ENCODE assay signal across 20 cellular contexts in genomic region chr17:64356304-64356686, GRCh38. TPM values are rescaled to one million over a fixed set of nuclear protein-coding genes. Genes with fewer than 3 reads are reported as not detected.
DNase-seq lines count a peak whose midpoint lies in the region; ATAC-seq, FAIRE-seq and TF ChIP-seq lines count a peak whose summit lies in the region.
"Had no signal": no experiment of that assay in that cellular context is flagged by ENCODE, and none has a peak within 500 bp of the region (broad histone marks: within the 10 kb centered on the region; RNA-seq: fewer than 3 reads in every experiment).

No MANE protein-coding gene starts in this region.

- H3K9ac ChIP-seq in SK-N-SH: no peak overlapping the region

- H3K4me3 ChIP-seq in SK-N-SH (ENCODE audit: low read depth in 2 of 2, low read length in 1 of 2) (no peak overlapping the region), right atrium auricular region (no peak overlapping the region)
- H3K4me3 ChIP-seq: dorsolateral prefrontal cortex, esophagus muscularis mucosa, GM23338, lung, thoracic aorta had no signal

- no peak for TF ChIP-seq RAD21 in SK-N-SH (IDR thresholded peaks at IDR 0.05; ENCODE audit: low read length)

- peaks cover 33% of the 10 kb centered on the region for H3K4me1 Mint-ChIP-seq in activated naive CD8-positive, alpha-beta T cell (ENCODE audit: low read depth)
- peaks cover 24% of the 10 kb centered on the region for H3K4me1 Mint-ChIP-seq in stimulated activated effector memory CD8-positive, alpha-beta T cell treated with anti-CD3 and anti-CD28 coated beads, Interleukin-12 subunit alpha, Interleukin-12 subunit beta, amount 100 ng/mL, for 72 hours
- no peaks in the 10 kb centered on the region for H3K4me1 Mint-ChIP-seq in progenitor cell of endocrine pancreas (ENCODE audit: low read depth)
- H3K4me1 Mint-ChIP-seq: GM23338 had no signal

- no peak for FAIRE-seq in D721Med (lab: Jason Lieb, UNC)

- H3K4me1 ChIP-seq in SK-N-SH (ENCODE audit: control insufficient read depth in 1 of 2, insufficient read depth in 2 of 2, low read depth in 1 of 2, low read length in 1 of 2): peaks cover 0 to 24% of the 10 kb centered on the region in 2 experiments; a peak in 3 of 4 replicates
- peaks cover 0 to 51% of the 10 kb centered on the region in 2 donors for H3K4me1 ChIP-seq in right atrium auricular region

- POLR2A ChIA-PET in SK-N-SH (lab: Yijun Ruan, JAX): no interaction called here

- no peaks in the 10 kb centered on the region for H4K20me1 ChIP-seq in SK-N-SH (ENCODE audit: insufficient read depth)

- peaks cover 25% of the 10 kb centered on the region for H3F3A ChIP-seq in SK-N-SH (replicated peaks; ENCODE audit: insufficient read depth)

- peak overlapping the region; percentile 89 for H3K27ac Mint-ChIP-seq in activated naive CD8-positive, alpha-beta T cell
- peak overlapping the region; percentile 36 for H3K27ac Mint-ChIP-seq in stimulated activated effector memory CD8-positive, alpha-beta T cell treated with anti-CD3 and anti-CD28 coated beads, Interleukin-12 subunit alpha, Interleukin-12 subunit beta, amount 100 ng/mL, for 72 hours
- no peak overlapping the region for H3K27ac Mint-ChIP-seq in progenitor cell of endocrine pancreas
- H3K27ac Mint-ChIP-seq: activated CD4-positive, alpha-beta T cell treated with anti-CD3 and anti-CD28 coated beads, Interleukin-2, amount 10 ng/mL, durations not matched to agents 7 days and 5 days; activated naive CD4-positive, alpha-beta T cell treated with anti-CD3 and anti-CD28 coated beads, Interleukin-2, amount 10 ng/mL, durations not matched to agents 7 days and 5 days; GM23338 had no signal

- ATAC-seq in SK-N-SH treated with all-trans-retinoic acid at 6 μM for 48 hours (no peak; the same call in 2 of the 3 replicates), esophagus mucosa (no peak)
- no peak for ATAC-seq in stimulated activated effector memory CD8-positive, alpha-beta T cell treated with anti-CD3 and anti-CD28 coated beads, Interleukin-12 subunit alpha, Interleukin-12 subunit beta, amount 100 ng/mL, for 72 hours
- ATAC-seq: GM23338, natural killer cell had no signal

- H3K9me3 ChIP-seq in SK-N-SH: no peaks in the 10 kb centered on the region
- no peaks in the 10 kb centered on the region for H3K9me3 ChIP-seq in right atrium auricular region
- H3K9me3 ChIP-seq: esophagus muscularis mucosa, thoracic aorta had no signal

- CTCF ChIA-PET in SK-N-SH (lab: Yijun Ruan, JAX): interaction anchor here (1.6 to 6.5 kb wide), 2 partner anchors 36 to 64 kb away, joined by 6 to 34 read pairs; no protein-coding TSS in a partner anchor

- no peaks in the 10 kb centered on the region for H3K79me2 ChIP-seq in SK-N-SH (ENCODE audit: insufficient read depth)

- H3K36me3 Mint-ChIP-seq in activated naive CD8-positive, alpha-beta T cell: peaks cover 11% of the 10 kb centered on the region
- H3K36me3 Mint-ChIP-seq in stimulated activated effector memory CD8-positive, alpha-beta T cell treated with anti-CD3 and anti-CD28 coated beads, Interleukin-12 subunit alpha, Interleukin-12 subunit beta, amount 100 ng/mL, for 72 hours: peaks cover 23% of the 10 kb centered on the region
- H3K36me3 Mint-ChIP-seq in progenitor cell of endocrine pancreas (ENCODE audit: insufficient read depth): no peaks in the 10 kb centered on the region

- H3K9me3 Mint-ChIP-seq in activated naive CD8-positive, alpha-beta T cell (ENCODE audit: low read depth): no peaks in the 10 kb centered on the region
- no peaks in the 10 kb centered on the region for H3K9me3 Mint-ChIP-seq in stimulated activated effector memory CD8-positive, alpha-beta T cell treated with anti-CD3 and anti-CD28 coated beads, Interleukin-12 subunit alpha, Interleukin-12 subunit beta, amount 100 ng/mL, for 72 hours
- H3K9me3 Mint-ChIP-seq in progenitor cell of endocrine pancreas (ENCODE audit: low read depth): no peaks in the 10 kb centered on the region
- H3K9me3 Mint-ChIP-seq: activated CD4-positive, alpha-beta T cell treated with anti-CD3 and anti-CD28 coated beads, Interleukin-2, amount 10 ng/mL, durations not matched to agents 7 days and 5 days; activated naive CD4-positive, alpha-beta T cell treated with anti-CD3 and anti-CD28 coated beads, Interleukin-2, amount 10 ng/mL, durations not matched to agents 7 days and 5 days; GM23338; natural killer cell had no signal

- TF ChIP-seq CTCF in SK-N-SH (IDR thresholded peaks at IDR 0.05): no peak
- TF ChIP-seq CTCF in right atrium auricular region (IDR thresholded peaks at IDR 0.05): no peak
- TF ChIP-seq CTCF in D721Med (IDR thresholded peaks at IDR 0.05; ENCODE audit: insufficient read depth, missing control alignments): no peak
- TF ChIP-seq CTCF in progenitor cell of endocrine pancreas (IDR thresholded peaks at IDR 0.05; ENCODE audit: unreplicated experiment): no peak

- no peak overlapping the region for H2AFZ ChIP-seq in SK-N-SH (ENCODE audit: low read depth)
- H2AFZ ChIP-seq: GM23338 had no signal

- H3K27me3 Mint-ChIP-seq in activated naive CD8-positive, alpha-beta T cell: no peaks in the 10 kb centered on the region
- H3K27me3 Mint-ChIP-seq in progenitor cell of endocrine pancreas: peaks cover 16% of the 10 kb centered on the region
- H3K27me3 Mint-ChIP-seq: activated CD4-positive, alpha-beta T cell treated with anti-CD3 and anti-CD28 coated beads, Interleukin-2, amount 10 ng/mL, durations not matched to agents 7 days and 5 days had no signal

- no peak for TF ChIP-seq EP300 in SK-N-SH (IDR thresholded peaks at IDR 0.05; ENCODE audit: borderline replicate concordance in 1 of 2, low read depth in 1 of 2, low read length in 1 of 2)

- H3K4me2 ChIP-seq in SK-N-SH: peak overlapping the region; percentile 15; the same call in 1 of the 2 replicates
- H3K4me2 ChIP-seq: GM23338 had no signal

- peak overlapping the region in 1 of 2 experiments; percentile 79; a peak in 1 of 4 replicates for H3K27ac ChIP-seq in SK-N-SH (ENCODE audit: low read depth in 2 of 2, low read length in 1 of 2)
- peak overlapping the region; percentile 64 to 75 for H3K27ac ChIP-seq in right atrium auricular region
- H3K27ac ChIP-seq: thoracic aorta had no signal

- peak overlapping the region; percentile 2 for H3K4me3 Mint-ChIP-seq in activated naive CD8-positive, alpha-beta T cell
- no peak overlapping the region for H3K4me3 Mint-ChIP-seq in stimulated activated effector memory CD8-positive, alpha-beta T cell treated with anti-CD3 and anti-CD28 coated beads, Interleukin-12 subunit alpha, Interleukin-12 subunit beta, amount 100 ng/mL, for 72 hours
- H3K4me3 Mint-ChIP-seq in progenitor cell of endocrine pancreas (ENCODE audit: low read depth): no peak overlapping the region
- H3K4me3 Mint-ChIP-seq: activated CD4-positive, alpha-beta T cell treated with anti-CD3 and anti-CD28 coated beads, Interleukin-2, amount 10 ng/mL, durations not matched to agents 7 days and 5 days; activated naive CD4-positive, alpha-beta T cell treated with anti-CD3 and anti-CD28 coated beads, Interleukin-2, amount 10 ng/mL, durations not matched to agents 7 days and 5 days; GM23338; natural killer cell had no signal

- DNase-seq in SK-N-SH: no peak
- no peak for DNase-seq in right atrium auricular region (ENCODE audit: low spot score)
- no peak for DNase-seq in stimulated activated effector memory CD8-positive, alpha-beta T cell treated with anti-CD3 and anti-CD28 coated beads, Interleukin-12 subunit alpha, Interleukin-12 subunit beta, amount 100 ng/mL, for 72 hours (ENCODE audit: low spot score in 2 of 2)
- DNase-seq in D721Med (ENCODE audit: insufficient read length, low spot score): no peak
- DNase-seq in progenitor cell of endocrine pancreas (ENCODE audit: low spot score, unreplicated experiment): no peak
- DNase-seq: 8988T; activated CD4-positive, alpha-beta T cell treated with anti-CD3 and anti-CD28 coated beads, Interleukin-2, amount 10 ng/mL, durations not matched to agents 7 days and 5 days; activated naive CD4-positive, alpha-beta T cell treated with anti-CD3 and anti-CD28 coated beads, Interleukin-2, amount 10 ng/mL, durations not matched to agents 7 days and 5 days; dorsolateral prefrontal cortex; natural killer cell; NCI-H1417; NCI-H2171 treated with DMSO at 0.1 percent for 48 hours; stimulated activated CD4-positive, alpha-beta T cell treated with anti-CD3 and anti-CD28 coated beads, Interleukin-4, amount 100 ng/mL, for 4 hours had no signal

- H3K27me3 ChIP-seq in SK-N-SH (ENCODE audit: insufficient read depth) (no peaks in the 10 kb centered on the region), right atrium auricular region (no peaks in the 10 kb centered on the region)
- H3K27me3 ChIP-seq: dorsolateral prefrontal cortex, esophagus muscularis mucosa had no signal

- no peaks in the 10 kb centered on the region for H3K9me2 ChIP-seq in SK-N-SH

- no peaks in the 10 kb centered on the region for H3K36me3 ChIP-seq in SK-N-SH (replicated peaks in 1 of 2; ENCODE audit: control insufficient read depth in 1 of 2, insufficient read depth in 2 of 2, low read length in 1 of 2)
- peaks cover 5% of the 10 kb centered on the region for H3K36me3 ChIP-seq in right atrium auricular region
- H3K36me3 ChIP-seq: thoracic aorta had no signal

- 67% methylated on average over 6 of the region's 6 CpGs for WGBS in SK-N-SH (ENCODE audit: low lambda C conversion rate)

TF ChIP-seq in SK-N-SH, 30 proteins besides CTCF, POLR2A, EP300 and RAD21 (continues in another document):
- TF ChIP-seq GATA2 (CRISPR knock-in tag; IDR thresholded peaks at IDR 0.05) (no peak), GABPA (IDR thresholded peaks at IDR 0.05; ENCODE audit: low read depth) (no peak)

TF ChIP-seq in SK-N-SH treated with all-trans-retinoic acid at 6 μM for 48 hours, 23 proteins besides CTCF, POLR2A, EP300 and RAD21 (continues in another document):
- TF ChIP-seq ZC3H10 (CRISPR knock-in tag; IDR thresholded peaks at IDR 0.05) (no peak), ZFP3 (CRISPR knock-in tag; IDR thresholded peaks at IDR 0.05) (no peak), SNAI2 (CRISPR knock-in tag; IDR thresholded peaks at IDR 0.05) (no peak), TCF4 (CRISPR knock-in tag; IDR thresholded peaks at IDR 0.05; ENCODE audit: borderline replicate concordance) (no peak), ZNF70 (CRISPR knock-in tag; IDR thresholded peaks at IDR 0.05) (no peak), TOX (CRISPR knock-in tag; IDR thresholded peaks at IDR 0.05; ENCODE audit: borderline replicate concordance) (no peak), PPARA (CRISPR knock-in tag; IDR thresholded peaks at IDR 0.05; ENCODE audit: borderline replicate concordance) (no peak), ZNF8 (CRISPR knock-in tag; IDR thresholded peaks at IDR 0.05) (no peak), GLIS3 (CRISPR knock-in tag; IDR thresholded peaks at IDR 0.05) (no peak)

RNA-seq across cellular contexts. Expression of gene PECAM1, which starts 34.4 kb away (rescaled TPM):
- 0.10 TPM in 2 replicates for polyA plus RNA-seq in SK-N-SH (2012; rRNA removed)
- 0.17 and 0.18 TPM in 2 replicates for polyA plus RNA-seq in SK-N-SH (2012; cell fraction: cytosol; rRNA removed)
- polyA plus RNA-seq in SK-N-SH (2012; cell fraction: nucleus; rRNA removed): 0.02 and 0.04 TPM in 2 replicates
- total RNA-seq in right atrium auricular region: 100 to 1,000 TPM in 1 of 2 donors, 10 to 100 TPM in 1; 77.5 to 153 TPM
- 32.3 TPM for total RNA-seq in esophagus mucosa
- 0.04 and 0.19 TPM in 2 replicates for total RNA-seq in progenitor cell of endocrine pancreas
- total RNA-seq: GM23338 had no signal
- polyA plus RNA-seq: GM23338 had no signal

Comparison
In these comparisons a context has a peak if more than half of its experiments do, and no peak if none do; other contexts are left out.
1. RNA of gene PECAM1, which starts 34.4 kb away (total RNA-seq): 77.5 to 153 TPM in right atrium auricular region and 32.3 TPM in esophagus mucosa (single experiment); 0.04 to 0.19 TPM in progenitor cell of endocrine pancreas; every median in the first group is over 10 times any median in the second.